In the genomic region with DNA sequence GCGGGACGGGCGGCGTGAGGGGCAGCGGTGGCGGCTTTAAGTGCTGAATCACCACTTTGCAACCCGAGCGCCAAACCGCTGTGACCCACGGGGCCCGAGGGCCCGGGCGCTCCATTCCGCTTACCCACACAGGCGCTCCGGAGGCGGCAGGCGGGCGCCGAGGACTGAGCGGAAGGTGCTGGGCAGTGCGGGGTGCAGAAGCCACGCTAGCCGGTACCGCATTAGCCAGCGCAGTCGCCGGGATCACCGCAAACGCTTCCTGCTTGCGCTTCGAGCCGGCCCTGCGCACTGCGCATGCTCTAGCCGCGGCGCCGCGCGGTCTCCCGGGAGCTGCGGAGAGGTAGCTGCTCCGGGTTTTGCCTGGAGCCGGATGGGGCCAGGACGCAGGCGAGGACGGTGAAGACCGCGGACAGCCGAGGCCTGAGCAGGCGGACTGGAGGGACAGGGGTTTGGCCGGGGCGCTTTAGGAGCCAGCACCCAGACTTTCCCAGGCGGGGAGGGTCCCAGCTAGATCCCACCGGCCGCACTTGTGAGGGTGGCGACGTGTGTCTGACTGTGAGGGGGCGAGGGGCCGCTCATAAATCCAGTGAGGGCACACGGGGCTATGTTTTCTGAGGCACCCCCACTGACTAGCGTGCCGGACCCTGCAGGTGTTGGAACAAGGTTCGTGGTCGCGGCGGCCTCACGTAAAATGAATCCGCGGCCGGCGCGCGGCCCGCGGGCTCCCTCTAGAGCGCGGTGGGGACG, we compare ENCODE assay signal across 8 cellular contexts. TPM values are rescaled to one million over a fixed set of nuclear protein-coding genes. Genes with fewer than 3 reads are reported as not detected.
DNase-seq lines count a peak whose midpoint lies in the region; ATAC-seq, FAIRE-seq and TF ChIP-seq lines count a peak whose summit lies in the region.

A gene (minus strand): TSS at position 296 of the 747 bp plus-strand sequence. CDS start 74 bp downstream, at position 222.

- peak; percentile 90 to 95 (median 92) for ATAC-seq in pancreas

- intact Hi-C loops in head of caudate nucleus (cut with DNase I) (loop anchor here (2.0 kb wide), 2 partner anchors 17 to 57 kb away; no protein-coding TSS in a partner anchor), pancreas (cut with DNase I) (loop anchor here in 1 of 3 donors (10.0 kb wide), 1 partner anchor 59 kb away; no protein-coding TSS in a partner anchor), tibial artery (cut with DNase I; ENCODE audit: low total_unique reads) (loop anchor here (2.0 kb wide), 1 partner anchor 57 kb away; no protein-coding TSS in a partner anchor)

- no peaks in the 10 kb centered on the region for H3K36me3 Mint-ChIP-seq in activated naive CD8-positive, alpha-beta T cell

- H3K4me1 ChIP-seq in pancreas, result peaks cover 0 to 16% (median 13%) of the 10 kb centered on the region in 3 donors
- peaks cover 0 to 33% (median 21%) of the 10 kb centered on the region in 4 donors for H3K4me1 ChIP-seq in tibial artery

- no peaks in the 10 kb centered on the region for H3K9me3 ChIP-seq in pancreas
- no peaks in the 10 kb centered on the region for H3K9me3 ChIP-seq in tibial artery

- H3K4me3 Mint-ChIP-seq in activated naive CD8-positive, alpha-beta T cell, result peak within 1 kb of the TSS; percentile 88

- peak within 1 kb of the TSS; percentile 87 to 94 (median 93) for H3K27ac ChIP-seq in pancreas
- peak within 1 kb of the TSS; percentile 89 to 94 for H3K27ac ChIP-seq in tibial artery

- peak; percentile 73 for TF ChIP-seq POLR2A in H54 (IDR thresholded peaks at IDR 0.05; ENCODE audit: low read depth, low read length)

- TF ChIP-seq CTCF in pancreas (IDR thresholded peaks at IDR 0.05) (peak; percentile 54 to 72 (median 64)), tibial artery (IDR thresholded peaks at IDR 0.05) (peak; percentile 72 to 83)

- peaks cover 37% of the 10 kb centered on the region for H3K4me1 Mint-ChIP-seq in activated naive CD8-positive, alpha-beta T cell (ENCODE audit: low read depth)

- H3K4me3 ChIP-seq in pancreas, result peak within 1 kb of the TSS; percentile 75 to 98 (median 84)
- H3K4me3 ChIP-seq in tibial artery, result peak within 1 kb of the TSS; percentile 89 to 90

- H3K27me3 Mint-ChIP-seq in activated naive CD8-positive, alpha-beta T cell, result no peaks in the 10 kb centered on the region

- FAIRE-seq in H54 (lab: Jason Lieb, UNC) (no peak), pancreas (lab: Jason Lieb, UNC) (no peak)

- no peaks in the 10 kb centered on the region for H3K9me3 Mint-ChIP-seq in activated naive CD8-positive, alpha-beta T cell (ENCODE audit: low read depth)

- 0 to 1% methylated on average over 76 to 80 of the region's 80 CpGs for WGBS in pancreas, 2 donors

- DNase-seq in GM04503 (ENCODE audit: low read depth) (peak; percentile 55), H54 (ENCODE audit: insufficient read length, low spot score) (peak; percentile 92), M059J (ENCODE audit: low read depth) (peak; percentile 88), SKM-1 treated with dmso at 0.1 percent for 144 hours (lab: John Stamatoyannopoulos, UW; ENCODE audit: unreplicated experiment) (peak; percentile 74), head of caudate nucleus (peak; percentile 65 to 93 (median 85)), pancreas (peak; percentile 84 to 97 (median 91)), tibial artery (peak; percentile 78 to 91)

- no peaks in the 10 kb centered on the region for H3K27me3 ChIP-seq in pancreas
- no peaks in the 10 kb centered on the region for H3K27me3 ChIP-seq in tibial artery

- H3K27ac Mint-ChIP-seq in activated naive CD8-positive, alpha-beta T cell, result peak within 1 kb of the TSS; percentile 83

- H3K36me3 ChIP-seq in pancreas (no peaks in the 10 kb centered on the region), tibial artery (peaks cover 0 to 4% (median 0%) of the 10 kb centered on the region in 3 donors)

RNA-seq across cellular contexts. Expression of the gene that starts here (rescaled TPM):
- total RNA-seq in M059J (2014; rRNA removed; shearing (Covaris generic)), result 18.3 and 28.3 TPM in 2 replicates
- 10 to 100 TPM; 16.8 to 30.3 (median 23.6) TPM for total RNA-seq in pancreas
- polyA plus RNA-seq in pancreas, result 1 to 10 TPM; 8.2 to 9.0 TPM

Comparison
In these comparisons a context has a peak if more than half of its experiments do, and no peak if none do; other contexts are left out.
1. Peak in every context shown above with its lines: DNase-seq, ATAC-seq, H3K4me3 ChIP-seq and H3K27ac ChIP-seq.